1 cellular context compared by ENCODE assay signal in the genomic region with DNA sequence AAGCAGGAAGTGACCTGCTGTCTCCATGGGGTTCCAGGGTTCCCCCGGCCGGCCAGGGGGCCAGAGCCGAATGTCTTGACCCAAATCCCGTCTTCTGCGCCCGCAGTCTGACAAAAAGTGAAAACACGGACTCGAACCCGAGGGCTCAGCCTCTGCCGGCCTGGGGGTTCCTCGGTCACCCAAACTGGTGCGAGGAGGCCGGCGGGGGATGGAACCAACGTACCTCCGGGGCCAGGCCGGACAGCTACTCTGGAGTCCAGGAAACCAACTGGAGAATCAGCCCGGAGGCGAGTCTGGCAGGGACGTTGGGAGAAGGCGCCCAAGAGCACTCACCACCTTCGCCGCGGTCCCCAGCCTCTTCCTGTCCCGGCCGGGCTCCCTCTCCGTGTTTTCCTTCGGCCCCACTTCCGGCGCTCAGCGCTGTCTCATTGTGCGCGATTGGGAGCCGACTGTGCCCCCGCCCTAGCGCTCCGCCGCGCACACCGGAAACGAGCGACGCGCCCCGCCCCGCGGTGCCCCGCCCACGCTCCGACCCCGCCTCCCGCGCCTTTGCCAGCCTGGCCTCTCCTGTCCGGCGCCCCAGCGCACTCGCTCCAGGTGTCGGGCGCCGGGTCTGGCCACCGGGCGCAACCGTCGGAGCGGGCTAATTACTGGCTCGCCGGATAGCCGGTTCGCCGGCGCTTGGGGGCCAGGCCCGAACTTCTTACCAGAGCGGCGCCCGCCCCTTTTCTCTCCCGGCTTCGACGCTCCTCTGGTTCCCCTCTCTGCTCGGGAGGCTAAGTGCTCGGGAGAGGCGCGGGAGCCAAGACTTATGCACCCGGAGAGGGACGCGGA.
TF ChIP-seq lines count a peak whose summit lies in the region.

A gene with protein sequence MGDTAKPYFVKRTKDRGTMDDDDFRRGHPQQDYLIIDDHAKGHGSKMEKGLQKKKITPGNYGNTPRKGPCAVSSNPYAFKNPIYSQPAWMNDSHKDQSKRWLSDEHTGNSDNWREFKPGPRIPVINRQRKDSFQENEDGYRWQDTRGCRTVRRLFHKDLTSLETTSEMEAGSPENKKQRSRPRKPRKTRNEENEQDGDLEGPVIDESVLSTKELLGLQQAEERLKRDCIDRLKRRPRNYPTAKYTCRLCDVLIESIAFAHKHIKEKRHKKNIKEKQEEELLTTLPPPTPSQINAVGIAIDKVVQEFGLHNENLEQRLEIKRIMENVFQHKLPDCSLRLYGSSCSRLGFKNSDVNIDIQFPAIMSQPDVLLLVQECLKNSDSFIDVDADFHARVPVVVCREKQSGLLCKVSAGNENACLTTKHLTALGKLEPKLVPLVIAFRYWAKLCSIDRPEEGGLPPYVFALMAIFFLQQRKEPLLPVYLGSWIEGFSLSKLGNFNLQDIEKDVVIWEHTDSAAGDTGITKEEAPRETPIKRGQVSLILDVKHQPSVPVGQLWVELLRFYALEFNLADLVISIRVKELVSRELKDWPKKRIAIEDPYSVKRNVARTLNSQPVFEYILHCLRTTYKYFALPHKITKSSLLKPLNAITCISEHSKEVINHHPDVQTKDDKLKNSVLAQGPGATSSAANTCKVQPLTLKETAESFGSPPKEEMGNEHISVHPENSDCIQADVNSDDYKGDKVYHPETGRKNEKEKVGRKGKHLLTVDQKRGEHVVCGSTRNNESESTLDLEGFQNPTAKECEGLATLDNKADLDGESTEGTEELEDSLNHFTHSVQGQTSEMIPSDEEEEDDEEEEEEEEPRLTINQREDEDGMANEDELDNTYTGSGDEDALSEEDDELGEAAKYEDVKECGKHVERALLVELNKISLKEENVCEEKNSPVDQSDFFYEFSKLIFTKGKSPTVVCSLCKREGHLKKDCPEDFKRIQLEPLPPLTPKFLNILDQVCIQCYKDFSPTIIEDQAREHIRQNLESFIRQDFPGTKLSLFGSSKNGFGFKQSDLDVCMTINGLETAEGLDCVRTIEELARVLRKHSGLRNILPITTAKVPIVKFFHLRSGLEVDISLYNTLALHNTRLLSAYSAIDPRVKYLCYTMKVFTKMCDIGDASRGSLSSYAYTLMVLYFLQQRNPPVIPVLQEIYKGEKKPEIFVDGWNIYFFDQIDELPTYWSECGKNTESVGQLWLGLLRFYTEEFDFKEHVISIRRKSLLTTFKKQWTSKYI (N-terminal part only) (minus strand): TSS at position 363 of the 834 bp plus-strand sequence. CDS start 1,211 bp downstream, outside the sequence.

TF ChIP-seq in GM23338, 12 proteins besides CTCF, POLR2A, EP300 and RAD21:
- no peak for TF ChIP-seq EZH2 (IDR thresholded peaks at IDR 0.05; ENCODE audit: low read depth, unreplicated experiment)
- no peak for TF ChIP-seq JUNB (IDR thresholded peaks at IDR 0.05; ENCODE audit: unreplicated experiment)
- TF ChIP-seq, protein P1, sequence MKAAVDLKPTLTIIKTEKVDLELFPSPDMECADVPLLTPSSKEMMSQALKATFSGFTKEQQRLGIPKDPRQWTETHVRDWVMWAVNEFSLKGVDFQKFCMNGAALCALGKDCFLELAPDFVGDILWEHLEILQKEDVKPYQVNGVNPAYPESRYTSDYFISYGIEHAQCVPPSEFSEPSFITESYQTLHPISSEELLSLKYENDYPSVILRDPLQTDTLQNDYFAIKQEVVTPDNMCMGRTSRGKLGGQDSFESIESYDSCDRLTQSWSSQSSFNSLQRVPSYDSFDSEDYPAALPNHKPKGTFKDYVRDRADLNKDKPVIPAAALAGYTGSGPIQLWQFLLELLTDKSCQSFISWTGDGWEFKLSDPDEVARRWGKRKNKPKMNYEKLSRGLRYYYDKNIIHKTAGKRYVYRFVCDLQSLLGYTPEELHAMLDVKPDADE (IDR thresholded peaks at IDR 0.05): peak; percentile 78
- no peak for TF ChIP-seq STAT1 (IDR thresholded peaks at IDR 0.05; ENCODE audit: unreplicated experiment)
- TF ChIP-seq ZNF331 (CRISPR knock-in tag; IDR thresholded peaks at IDR 0.05; ENCODE audit: low read depth): no peak
- TF ChIP-seq NANOG (IDR thresholded peaks at IDR 0.05; ENCODE audit: borderline replicate concordance): no peak
- TF ChIP-seq, protein P2, sequence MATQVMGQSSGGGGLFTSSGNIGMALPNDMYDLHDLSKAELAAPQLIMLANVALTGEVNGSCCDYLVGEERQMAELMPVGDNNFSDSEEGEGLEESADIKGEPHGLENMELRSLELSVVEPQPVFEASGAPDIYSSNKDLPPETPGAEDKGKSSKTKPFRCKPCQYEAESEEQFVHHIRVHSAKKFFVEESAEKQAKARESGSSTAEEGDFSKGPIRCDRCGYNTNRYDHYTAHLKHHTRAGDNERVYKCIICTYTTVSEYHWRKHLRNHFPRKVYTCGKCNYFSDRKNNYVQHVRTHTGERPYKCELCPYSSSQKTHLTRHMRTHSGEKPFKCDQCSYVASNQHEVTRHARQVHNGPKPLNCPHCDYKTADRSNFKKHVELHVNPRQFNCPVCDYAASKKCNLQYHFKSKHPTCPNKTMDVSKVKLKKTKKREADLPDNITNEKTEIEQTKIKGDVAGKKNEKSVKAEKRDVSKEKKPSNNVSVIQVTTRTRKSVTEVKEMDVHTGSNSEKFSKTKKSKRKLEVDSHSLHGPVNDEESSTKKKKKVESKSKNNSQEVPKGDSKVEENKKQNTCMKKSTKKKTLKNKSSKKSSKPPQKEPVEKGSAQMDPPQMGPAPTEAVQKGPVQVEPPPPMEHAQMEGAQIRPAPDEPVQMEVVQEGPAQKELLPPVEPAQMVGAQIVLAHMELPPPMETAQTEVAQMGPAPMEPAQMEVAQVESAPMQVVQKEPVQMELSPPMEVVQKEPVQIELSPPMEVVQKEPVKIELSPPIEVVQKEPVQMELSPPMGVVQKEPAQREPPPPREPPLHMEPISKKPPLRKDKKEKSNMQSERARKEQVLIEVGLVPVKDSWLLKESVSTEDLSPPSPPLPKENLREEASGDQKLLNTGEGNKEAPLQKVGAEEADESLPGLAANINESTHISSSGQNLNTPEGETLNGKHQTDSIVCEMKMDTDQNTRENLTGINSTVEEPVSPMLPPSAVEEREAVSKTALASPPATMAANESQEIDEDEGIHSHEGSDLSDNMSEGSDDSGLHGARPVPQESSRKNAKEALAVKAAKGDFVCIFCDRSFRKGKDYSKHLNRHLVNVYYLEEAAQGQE (IDR thresholded peaks at IDR 0.05; ENCODE audit: unreplicated experiment): no peak
- peak; percentile 90 for TF ChIP-seq CREB1 (CRISPR knock-in tag; IDR thresholded peaks at IDR 0.05; ENCODE audit: low read depth)
- TF ChIP-seq POLR2AphosphoS5 (IDR thresholded peaks at IDR 0.05; ENCODE audit: low read depth): peak; percentile 93
- TF ChIP-seq, protein P3, sequence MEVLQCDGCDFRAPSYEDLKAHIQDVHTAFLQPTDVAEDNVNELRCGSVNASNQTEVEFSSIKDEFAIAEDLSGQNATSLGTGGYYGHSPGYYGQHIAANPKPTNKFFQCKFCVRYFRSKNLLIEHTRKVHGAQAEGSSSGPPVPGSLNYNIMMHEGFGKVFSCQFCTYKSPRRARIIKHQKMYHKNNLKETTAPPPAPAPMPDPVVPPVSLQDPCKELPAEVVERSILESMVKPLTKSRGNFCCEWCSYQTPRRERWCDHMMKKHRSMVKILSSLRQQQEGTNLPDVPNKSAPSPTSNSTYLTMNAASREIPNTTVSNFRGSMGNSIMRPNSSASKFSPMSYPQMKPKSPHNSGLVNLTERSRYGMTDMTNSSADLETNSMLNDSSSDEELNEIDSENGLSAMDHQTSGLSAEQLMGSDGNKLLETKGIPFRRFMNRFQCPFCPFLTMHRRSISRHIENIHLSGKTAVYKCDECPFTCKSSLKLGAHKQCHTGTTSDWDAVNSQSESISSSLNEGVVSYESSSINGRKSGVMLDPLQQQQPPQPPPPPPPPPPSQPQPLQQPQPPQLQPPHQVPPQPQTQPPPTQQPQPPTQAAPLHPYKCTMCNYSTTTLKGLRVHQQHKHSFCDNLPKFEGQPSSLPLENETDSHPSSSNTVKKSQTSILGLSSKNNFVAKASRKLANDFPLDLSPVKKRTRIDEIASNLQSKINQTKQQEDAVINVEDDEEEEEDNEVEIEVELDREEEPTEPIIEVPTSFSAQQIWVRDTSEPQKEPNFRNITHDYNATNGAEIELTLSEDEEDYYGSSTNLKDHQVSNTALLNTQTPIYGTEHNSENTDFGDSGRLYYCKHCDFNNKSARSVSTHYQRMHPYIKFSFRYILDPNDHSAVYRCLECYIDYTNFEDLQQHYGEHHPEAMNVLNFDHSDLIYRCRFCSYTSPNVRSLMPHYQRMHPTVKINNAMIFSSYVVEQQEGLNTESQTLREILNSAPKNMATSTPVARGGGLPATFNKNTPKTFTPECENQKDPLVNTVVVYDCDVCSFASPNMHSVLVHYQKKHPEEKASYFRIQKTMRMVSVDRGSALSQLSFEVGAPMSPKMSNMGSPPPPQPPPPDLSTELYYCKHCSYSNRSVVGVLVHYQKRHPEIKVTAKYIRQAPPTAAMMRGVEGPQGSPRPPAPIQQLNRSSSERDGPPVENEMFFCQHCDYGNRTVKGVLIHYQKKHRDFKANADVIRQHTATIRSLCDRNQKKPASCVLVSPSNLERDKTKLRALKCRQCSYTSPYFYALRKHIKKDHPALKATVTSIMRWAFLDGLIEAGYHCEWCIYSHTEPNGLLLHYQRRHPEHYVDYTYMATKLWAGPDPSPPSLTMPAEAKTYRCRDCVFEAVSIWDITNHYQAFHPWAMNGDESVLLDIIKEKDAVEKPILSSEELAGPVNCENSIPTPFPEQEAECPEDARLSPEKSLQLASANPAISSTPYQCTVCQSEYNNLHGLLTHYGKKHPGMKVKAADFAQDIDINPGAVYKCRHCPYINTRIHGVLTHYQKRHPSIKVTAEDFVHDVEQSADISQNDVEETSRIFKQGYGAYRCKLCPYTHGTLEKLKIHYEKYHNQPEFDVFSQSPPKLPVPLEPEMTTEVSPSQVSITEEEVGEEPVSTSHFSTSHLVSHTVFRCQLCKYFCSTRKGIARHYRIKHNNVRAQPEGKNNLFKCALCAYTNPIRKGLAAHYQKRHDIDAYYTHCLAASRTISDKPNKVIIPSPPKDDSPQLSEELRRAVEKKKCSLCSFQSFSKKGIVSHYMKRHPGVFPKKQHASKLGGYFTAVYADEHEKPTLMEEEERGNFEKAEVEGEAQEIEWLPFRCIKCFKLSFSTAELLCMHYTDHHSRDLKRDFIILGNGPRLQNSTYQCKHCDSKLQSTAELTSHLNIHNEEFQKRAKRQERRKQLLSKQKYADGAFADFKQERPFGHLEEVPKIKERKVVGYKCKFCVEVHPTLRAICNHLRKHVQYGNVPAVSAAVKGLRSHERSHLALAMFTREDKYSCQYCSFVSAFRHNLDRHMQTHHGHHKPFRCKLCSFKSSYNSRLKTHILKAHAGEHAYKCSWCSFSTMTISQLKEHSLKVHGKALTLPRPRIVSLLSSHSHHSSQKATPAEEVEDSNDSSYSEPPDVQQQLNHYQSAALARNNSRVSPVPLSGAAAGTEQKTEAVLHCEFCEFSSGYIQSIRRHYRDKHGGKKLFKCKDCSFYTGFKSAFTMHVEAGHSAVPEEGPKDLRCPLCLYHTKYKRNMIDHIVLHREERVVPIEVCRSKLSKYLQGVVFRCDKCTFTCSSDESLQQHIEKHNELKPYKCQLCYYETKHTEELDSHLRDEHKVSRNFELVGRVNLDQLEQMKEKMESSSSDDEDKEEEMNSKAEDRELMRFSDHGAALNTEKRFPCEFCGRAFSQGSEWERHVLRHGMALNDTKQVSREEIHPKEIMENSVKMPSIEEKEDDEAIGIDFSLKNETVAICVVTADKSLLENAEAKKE (CRISPR knock-in tag; IDR thresholded peaks at IDR 0.05): no peak
- 0 out of 2 replicates have a peak, but pooled peaks have one; percentile 30 for TF ChIP-seq ZNF114 (CRISPR knock-in tag; IDR thresholded peaks at IDR 0.05)
- TF ChIP-seq EZH2phosphoT487 (IDR thresholded peaks at IDR 0.05; ENCODE audit: unreplicated experiment): no peak
